Comparison of ENCODE assay signal across 1 cellular context in the genomic region with DNA sequence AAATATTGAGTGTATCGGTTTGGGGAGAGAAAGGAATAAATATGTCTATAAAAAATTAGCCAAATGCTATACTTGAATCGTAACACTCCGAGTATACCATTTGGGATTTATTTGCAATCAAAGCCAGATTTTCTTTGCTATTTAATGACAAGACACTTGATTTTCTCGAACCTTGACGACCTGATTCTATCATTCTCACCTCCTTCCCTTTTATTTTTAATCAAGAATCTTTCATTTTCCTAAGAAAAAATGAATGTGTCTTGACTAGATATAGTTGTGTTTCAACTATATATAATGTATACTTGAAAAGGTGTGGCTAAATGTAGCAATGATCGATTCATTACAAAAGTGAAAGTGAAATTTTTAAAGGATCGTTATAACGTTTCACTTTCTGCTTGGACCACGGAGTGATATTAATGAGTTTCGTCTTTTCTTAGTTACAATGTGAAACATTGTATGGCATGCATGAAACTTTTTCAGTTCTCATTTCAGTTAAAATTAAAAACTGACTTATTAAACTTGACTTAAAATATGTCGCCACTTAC.
TF ChIP-seq lines count a peak whose summit lies in the region.

No MANE protein-coding gene starts in this region.

TF ChIP-seq in GM12878, 131 proteins besides CTCF, POLR2A, EP300 and RAD21 (continued from another document):
- TF ChIP-seq, protein P1, sequence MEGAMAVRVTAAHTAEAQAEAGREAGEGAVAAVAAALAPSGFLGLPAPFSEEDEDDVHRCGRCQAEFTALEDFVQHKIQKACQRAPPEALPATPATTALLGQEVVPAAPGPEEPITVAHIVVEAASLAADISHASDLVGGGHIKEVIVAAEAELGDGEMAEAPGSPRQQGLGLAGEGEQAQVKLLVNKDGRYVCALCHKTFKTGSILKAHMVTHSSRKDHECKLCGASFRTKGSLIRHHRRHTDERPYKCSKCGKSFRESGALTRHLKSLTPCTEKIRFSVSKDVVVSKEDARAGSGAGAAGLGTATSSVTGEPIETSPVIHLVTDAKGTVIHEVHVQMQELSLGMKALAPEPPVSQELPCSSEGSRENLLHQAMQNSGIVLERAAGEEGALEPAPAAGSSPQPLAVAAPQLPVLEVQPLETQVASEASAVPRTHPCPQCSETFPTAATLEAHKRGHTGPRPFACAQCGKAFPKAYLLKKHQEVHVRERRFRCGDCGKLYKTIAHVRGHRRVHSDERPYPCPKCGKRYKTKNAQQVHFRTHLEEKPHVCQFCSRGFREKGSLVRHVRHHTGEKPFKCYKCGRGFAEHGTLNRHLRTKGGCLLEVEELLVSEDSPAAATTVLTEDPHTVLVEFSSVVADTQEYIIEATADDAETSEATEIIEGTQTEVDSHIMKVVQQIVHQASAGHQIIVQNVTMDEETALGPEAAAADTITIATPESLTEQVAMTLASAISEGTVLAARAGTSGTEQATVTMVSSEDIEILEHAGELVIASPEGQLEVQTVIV (IDR thresholded peaks at IDR 0.05; ENCODE audit: borderline replicate concordance, partially characterized antibody) = no peak
- TF ChIP-seq TAF1 (IDR thresholded peaks at IDR 0.05; ENCODE audit: borderline replicate concordance, low read depth, low read length) (no peak), MYB (IDR thresholded peaks at IDR 0.05; ENCODE audit: borderline replicate concordance, low read depth, low read length) (no peak), RFX5 (IDR thresholded peaks at IDR 0.05; ENCODE audit: low read depth, low read length) (no peak), MXI1 (IDR thresholded peaks at IDR 0.05; ENCODE audit: low read depth, low read length) (peak; percentile 52; the same call in 1 of the 2 replicates), MEF2B (IDR thresholded peaks at IDR 0.05; ENCODE audit: partially characterized antibody, poor library complexity, severe bottlenecking) (peak; percentile 62), NFYA (IDR thresholded peaks at IDR 0.05; ENCODE audit: borderline replicate concordance, low read depth, low read length) (no peak), GATAD2B (conservative IDR thresholded peaks at IDR 0.05; ENCODE audit: low read depth) (no peak), CHD1 (IDR thresholded peaks at IDR 0.05; ENCODE audit: low read depth, low read length) (no peak), YBX1 (IDR thresholded peaks at IDR 0.05) (no peak), ESRRA (IDR thresholded peaks at IDR 0.05; ENCODE audit: low read length) (no peak), PML (IDR thresholded peaks at IDR 0.05; ENCODE audit: low read length) (0 out of 2 replicates have a peak, but pooled peaks have one; percentile 24), JUNB (IDR thresholded peaks at IDR 0.05) (peak; percentile 95), TCF12 (IDR thresholded peaks at IDR 0.05; ENCODE audit: low read depth, low read length) (no peak), FOXM1 (IDR thresholded peaks at IDR 0.05; ENCODE audit: low read depth, low read length) (peak; percentile 70; the same call in 1 of the 2 replicates), EZH2 (IDR thresholded peaks at IDR 0.05; ENCODE audit: borderline replicate concordance, control insufficient read depth, low read depth, low read length) (no peak), POLR2AphosphoS2 (IDR thresholded peaks at IDR 0.05; ENCODE audit: low read depth, low read length) (no peak), ZBED1 (IDR thresholded peaks at IDR 0.05; ENCODE audit: borderline replicate concordance) (0 out of 2 replicates have a peak, but pooled peaks have one; percentile 42), IRF4 (IDR thresholded peaks at IDR 0.05; ENCODE audit: low read depth, low read length) (peak; percentile 64; the same call in 1 of the 2 replicates), BCL11A (IDR thresholded peaks at IDR 0.05; ENCODE audit: low read depth, low read length) (peak; percentile 83), ZNF384 (IDR thresholded peaks at IDR 0.05; ENCODE audit: borderline replicate concordance, low read depth, low read length) (no peak), DPF2 (IDR thresholded peaks at IDR 0.05) (no peak), NR2C1 (IDR thresholded peaks at IDR 0.05) (peak; percentile 43; the same call in 1 of the 2 replicates), EGR1 (IDR thresholded peaks at IDR 0.05; ENCODE audit: borderline replicate concordance in 1 of 2, low read depth in 2 of 2, low read length in 2 of 2) (no peak), PAX5 (IDR thresholded peaks at IDR 0.05; ENCODE audit: borderline replicate concordance, low read depth, low read length) (0 out of 2 replicates have a peak, but pooled peaks have one; percentile 15)
- TF ChIP-seq, protein P2, sequence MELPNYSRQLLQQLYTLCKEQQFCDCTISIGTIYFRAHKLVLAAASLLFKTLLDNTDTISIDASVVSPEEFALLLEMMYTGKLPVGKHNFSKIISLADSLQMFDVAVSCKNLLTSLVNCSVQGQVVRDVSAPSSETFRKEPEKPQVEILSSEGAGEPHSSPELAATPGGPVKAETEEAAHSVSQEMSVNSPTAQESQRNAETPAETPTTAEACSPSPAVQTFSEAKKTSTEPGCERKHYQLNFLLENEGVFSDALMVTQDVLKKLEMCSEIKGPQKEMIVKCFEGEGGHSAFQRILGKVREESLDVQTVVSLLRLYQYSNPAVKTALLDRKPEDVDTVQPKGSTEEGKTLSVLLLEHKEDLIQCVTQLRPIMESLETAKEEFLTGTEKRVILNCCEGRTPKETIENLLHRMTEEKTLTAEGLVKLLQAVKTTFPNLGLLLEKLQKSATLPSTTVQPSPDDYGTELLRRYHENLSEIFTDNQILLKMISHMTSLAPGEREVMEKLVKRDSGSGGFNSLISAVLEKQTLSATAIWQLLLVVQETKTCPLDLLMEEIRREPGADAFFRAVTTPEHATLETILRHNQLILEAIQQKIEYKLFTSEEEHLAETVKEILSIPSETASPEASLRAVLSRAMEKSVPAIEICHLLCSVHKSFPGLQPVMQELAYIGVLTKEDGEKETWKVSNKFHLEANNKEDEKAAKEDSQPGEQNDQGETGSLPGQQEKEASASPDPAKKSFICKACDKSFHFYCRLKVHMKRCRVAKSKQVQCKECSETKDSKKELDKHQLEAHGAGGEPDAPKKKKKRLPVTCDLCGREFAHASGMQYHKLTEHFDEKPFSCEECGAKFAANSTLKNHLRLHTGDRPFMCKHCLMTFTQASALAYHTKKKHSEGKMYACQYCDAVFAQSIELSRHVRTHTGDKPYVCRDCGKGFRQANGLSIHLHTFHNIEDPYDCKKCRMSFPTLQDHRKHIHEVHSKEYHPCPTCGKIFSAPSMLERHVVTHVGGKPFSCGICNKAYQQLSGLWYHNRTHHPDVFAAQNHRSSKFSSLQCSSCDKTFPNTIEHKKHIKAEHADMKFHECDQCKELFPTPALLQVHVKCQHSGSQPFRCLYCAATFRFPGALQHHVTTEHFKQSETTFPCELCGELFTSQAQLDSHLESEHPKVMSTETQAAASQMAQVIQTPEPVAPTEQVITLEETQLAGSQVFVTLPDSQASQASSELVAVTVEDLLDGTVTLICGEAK (IDR thresholded peaks at IDR 0.05; ENCODE audit: borderline replicate concordance) = peak; percentile 29; the same call in 1 of the 2 replicates
- TF ChIP-seq, protein P3, sequence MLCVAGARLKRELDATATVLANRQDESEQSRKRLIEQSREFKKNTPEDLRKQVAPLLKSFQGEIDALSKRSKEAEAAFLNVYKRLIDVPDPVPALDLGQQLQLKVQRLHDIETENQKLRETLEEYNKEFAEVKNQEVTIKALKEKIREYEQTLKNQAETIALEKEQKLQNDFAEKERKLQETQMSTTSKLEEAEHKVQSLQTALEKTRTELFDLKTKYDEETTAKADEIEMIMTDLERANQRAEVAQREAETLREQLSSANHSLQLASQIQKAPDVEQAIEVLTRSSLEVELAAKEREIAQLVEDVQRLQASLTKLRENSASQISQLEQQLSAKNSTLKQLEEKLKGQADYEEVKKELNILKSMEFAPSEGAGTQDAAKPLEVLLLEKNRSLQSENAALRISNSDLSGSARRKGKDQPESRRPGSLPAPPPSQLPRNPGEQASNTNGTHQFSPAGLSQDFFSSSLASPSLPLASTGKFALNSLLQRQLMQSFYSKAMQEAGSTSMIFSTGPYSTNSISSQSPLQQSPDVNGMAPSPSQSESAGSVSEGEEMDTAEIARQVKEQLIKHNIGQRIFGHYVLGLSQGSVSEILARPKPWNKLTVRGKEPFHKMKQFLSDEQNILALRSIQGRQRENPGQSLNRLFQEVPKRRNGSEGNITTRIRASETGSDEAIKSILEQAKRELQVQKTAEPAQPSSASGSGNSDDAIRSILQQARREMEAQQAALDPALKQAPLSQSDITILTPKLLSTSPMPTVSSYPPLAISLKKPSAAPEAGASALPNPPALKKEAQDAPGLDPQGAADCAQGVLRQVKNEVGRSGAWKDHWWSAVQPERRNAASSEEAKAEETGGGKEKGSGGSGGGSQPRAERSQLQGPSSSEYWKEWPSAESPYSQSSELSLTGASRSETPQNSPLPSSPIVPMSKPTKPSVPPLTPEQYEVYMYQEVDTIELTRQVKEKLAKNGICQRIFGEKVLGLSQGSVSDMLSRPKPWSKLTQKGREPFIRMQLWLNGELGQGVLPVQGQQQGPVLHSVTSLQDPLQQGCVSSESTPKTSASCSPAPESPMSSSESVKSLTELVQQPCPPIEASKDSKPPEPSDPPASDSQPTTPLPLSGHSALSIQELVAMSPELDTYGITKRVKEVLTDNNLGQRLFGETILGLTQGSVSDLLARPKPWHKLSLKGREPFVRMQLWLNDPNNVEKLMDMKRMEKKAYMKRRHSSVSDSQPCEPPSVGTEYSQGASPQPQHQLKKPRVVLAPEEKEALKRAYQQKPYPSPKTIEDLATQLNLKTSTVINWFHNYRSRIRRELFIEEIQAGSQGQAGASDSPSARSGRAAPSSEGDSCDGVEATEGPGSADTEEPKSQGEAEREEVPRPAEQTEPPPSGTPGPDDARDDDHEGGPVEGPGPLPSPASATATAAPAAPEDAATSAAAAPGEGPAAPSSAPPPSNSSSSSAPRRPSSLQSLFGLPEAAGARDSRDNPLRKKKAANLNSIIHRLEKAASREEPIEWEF (IDR thresholded peaks at IDR 0.05; ENCODE audit: insufficient replicate concordance, low read depth, low read length) = peak; percentile 83
- TF ChIP-seq, protein P4, sequence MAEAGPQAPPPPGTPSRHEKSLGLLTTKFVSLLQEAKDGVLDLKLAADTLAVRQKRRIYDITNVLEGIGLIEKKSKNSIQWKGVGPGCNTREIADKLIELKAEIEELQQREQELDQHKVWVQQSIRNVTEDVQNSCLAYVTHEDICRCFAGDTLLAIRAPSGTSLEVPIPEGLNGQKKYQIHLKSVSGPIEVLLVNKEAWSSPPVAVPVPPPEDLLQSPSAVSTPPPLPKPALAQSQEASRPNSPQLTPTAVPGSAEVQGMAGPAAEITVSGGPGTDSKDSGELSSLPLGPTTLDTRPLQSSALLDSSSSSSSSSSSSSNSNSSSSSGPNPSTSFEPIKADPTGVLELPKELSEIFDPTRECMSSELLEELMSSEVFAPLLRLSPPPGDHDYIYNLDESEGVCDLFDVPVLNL (IDR thresholded peaks at IDR 0.05; ENCODE audit: low read depth, low read length) = no peak
